ENCODE assay signal across 8 cellular contexts in the genomic region with DNA sequence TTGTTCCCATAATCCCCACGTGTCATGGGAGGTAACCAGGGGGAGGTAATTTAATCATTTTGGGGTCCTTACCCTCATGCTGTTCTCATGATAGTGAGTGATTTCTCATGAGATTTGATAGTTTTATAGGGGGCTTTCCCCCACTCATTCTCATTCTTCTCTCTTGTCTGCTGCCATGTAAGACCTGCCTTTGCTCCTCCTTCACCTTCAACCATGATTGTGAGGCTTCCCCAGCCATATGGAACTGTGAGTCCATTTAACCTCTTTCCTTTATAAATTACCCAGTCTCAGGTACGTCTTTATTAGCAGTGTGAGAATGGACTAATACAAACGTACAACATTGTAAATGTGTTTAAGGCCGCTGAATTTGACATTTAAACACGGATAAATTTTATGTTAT. TPM values are rescaled to one million over a fixed set of nuclear protein-coding genes. Genes with fewer than 3 reads are reported as not detected.
"Had no signal": no experiment of that assay in that cellular context is flagged by ENCODE, and none has a peak within 500 bp of the region (broad histone marks: within the 10 kb centered on the region; RNA-seq: fewer than 3 reads in every experiment).

No MANE protein-coding gene starts in this region.

- DNase-seq: GDM1, GF-D8 had no signal

- FAIRE-seq: G401.6, GM12878, GM12891, GM12892, GM19239 had no signal

- H3K4me3 ChIP-seq: GM12878 had no signal

RNA-seq across cellular contexts. Expression of a gene that starts 35.5 kb away (rescaled TPM):
- total RNA-seq: G401 had no signal
- polyA plus RNA-seq: GM12878 had no signal
